23 cellular contexts compared by ENCODE assay signal in genomic region chr22:20142711-20143621, GRCh38. TPM values are rescaled to one million over a fixed set of nuclear protein-coding genes. Genes with fewer than 3 reads are reported as not detected.
DNase-seq lines count a peak whose midpoint lies in the region; ATAC-seq, FAIRE-seq and TF ChIP-seq lines count a peak whose summit lies in the region.
"Had no signal": no experiment of that assay in that cellular context is flagged by ENCODE, and none has a peak within 500 bp of the region (broad histone marks: within the 10 kb centered on the region; RNA-seq: fewer than 3 reads in every experiment).

No MANE protein-coding gene starts in this region.

- H3K9me3 ChIP-seq in endothelial cell of umbilical vein (replicated peaks; ENCODE audit: control insufficient read depth, insufficient read depth, low read length) (no peaks in the 10 kb centered on the region), osteoblast (ENCODE audit: low read depth, low read length) (no peaks in the 10 kb centered on the region), hepatocyte (ENCODE audit: low read depth) (no peaks in the 10 kb centered on the region)
- H3K9me3 ChIP-seq: BLaER1 treated with 17β-estradiol and CSF1 and Interleukin-3, amounts not matched to agents 10 nM and 100 nM had no signal

- no peak overlapping the region for H2AFZ ChIP-seq in endothelial cell of umbilical vein (ENCODE audit: low read depth, low read length)
- H2AFZ ChIP-seq in osteoblast (ENCODE audit: low read length): no peak overlapping the region
- no peak overlapping the region for H2AFZ ChIP-seq in hepatocyte

- no peak for FAIRE-seq in endothelial cell of umbilical vein (lab: Jason Lieb, UNC)
- FAIRE-seq: GM12878, GM19239, H1 had no signal

- no peaks in the 10 kb centered on the region for H3K27me3 Mint-ChIP-seq in stimulated activated naive CD8-positive, alpha-beta T cell treated with anti-CD3 and anti-CD28 coated beads, Interleukin-15, amount 100 ng/mL, for 72 hours

- H3K9me2 ChIP-seq in hepatocyte (replicated peaks; ENCODE audit: insufficient read depth): no peaks in the 10 kb centered on the region

- H3K36me3 ChIP-seq in endothelial cell of umbilical vein (ENCODE audit: control insufficient read depth in 2 of 2, extremely low read depth in 1 of 2, insufficient read depth in 2 of 2, low read length in 2 of 2) (peaks cover 3 to 18% of the 10 kb centered on the region in 2 experiments), osteoblast (ENCODE audit: insufficient read depth, low read length) (peaks cover 5% of the 10 kb centered on the region), hepatocyte (replicated peaks; ENCODE audit: insufficient read depth, low read depth) (no peaks in the 10 kb centered on the region)

- H3K4me1 ChIP-seq in endothelial cell of umbilical vein (ENCODE audit: control insufficient read depth, extremely low read depth, insufficient read depth, low read length) (no peaks in the 10 kb centered on the region), osteoblast (ENCODE audit: insufficient read depth, low read length) (peaks cover 21% of the 10 kb centered on the region), hepatocyte (ENCODE audit: insufficient read depth) (no peaks in the 10 kb centered on the region)

- POLR2A ChIA-PET in endothelial cell of umbilical vein (lab: Charles Lee): no interaction called here

- no peak overlapping the region for H3K4me3 ChIP-seq in endothelial cell of umbilical vein (replicated peaks in 1 of 3; ENCODE audit: insufficient read depth in 1 of 3, low read depth in 1 of 3, low read length in 3 of 3)
- H3K4me3 ChIP-seq in osteoblast (ENCODE audit: insufficient read depth, low read length): no peak overlapping the region
- no peak overlapping the region for H3K4me3 ChIP-seq in hepatocyte
- H3K4me3 ChIP-seq: BLaER1 treated with 17β-estradiol and CSF1 and Interleukin-3, amounts not matched to agents 10 nM and 100 nM; GM12878 had no signal

- no peak overlapping the region for H3K27ac Mint-ChIP-seq in stimulated activated naive CD8-positive, alpha-beta T cell treated with anti-CD3 and anti-CD28 coated beads, Interleukin-15, amount 100 ng/mL, for 72 hours
- H3K27ac Mint-ChIP-seq: CD8-positive, alpha-beta T cell; H9 had no signal

- no peaks in the 10 kb centered on the region for H3K9me1 ChIP-seq in endothelial cell of umbilical vein (replicated peaks; ENCODE audit: control insufficient read depth, extremely low read depth, insufficient read depth, low read length)

- dilution Hi-C loops in endothelial cell of umbilical vein (cut with MboI; ENCODE audit: extremely low pct_ligation_motif_present, low sequenced_read_pairs): no loop called here

- no peak for DNase-seq in stimulated activated naive CD8-positive, alpha-beta T cell treated with anti-CD3 and anti-CD28 coated beads, Interleukin-15, amount 100 ng/mL, for 72 hours
- no peak for DNase-seq in stimulated activated naive CD8-positive, alpha-beta T cell treated with anti-CD3 and anti-CD28 coated beads, Interleukin-15, Interleukin-2, amounts not matched to agents 100 U/mL and 50 U/mL, for 24 hours
- DNase-seq in endothelial cell of umbilical vein (ENCODE audit: low read depth, low spot score) (no peak), osteoblast (ENCODE audit: insufficient read length, low spot score, missing footprints) (no peak), hepatocyte (ENCODE audit: low spot score) (no peak)
- no peak for DNase-seq in stimulated activated naive CD4-positive, alpha-beta T cell treated with Interleukin-2 at 50 U/mL for 16 hours (lab: John Stamatoyannopoulos, UW)
- DNase-seq: 8988T; Calu3; CD8-positive, alpha-beta T cell; DMS 273 treated with DMSO at 0.1 percent for 48 hours; DMS53; DND-41; EL; H9 had no signal

- TF ChIP-seq CTCF in endothelial cell of umbilical vein (IDR thresholded peaks at IDR 0.05; ENCODE audit: extremely low read depth in 1 of 2, insufficient read depth in 1 of 2, low read depth in 1 of 2, low read length in 2 of 2) (no peak), osteoblast (IDR thresholded peaks at IDR 0.05; ENCODE audit: extremely low read depth, low read depth, low read length) (no peak), hepatocyte (IDR thresholded peaks at IDR 0.05; ENCODE audit: poor library complexity) (no peak)

- CTCF ChIA-PET in endothelial cell of umbilical vein (lab: Charles Lee): no interaction called here

- BruUV-seq in endothelial cell of umbilical vein (replicated peaks; lab: Mats Ljungman, UMichigan): TSS peak; percentile 25

- no peak overlapping the region for H3K9ac ChIP-seq in endothelial cell of umbilical vein (replicated peaks; ENCODE audit: extremely low read depth, insufficient read depth, low read length)

- peaks cover 28% of the 10 kb centered on the region for H3K4me1 Mint-ChIP-seq in stimulated activated naive CD8-positive, alpha-beta T cell treated with anti-CD3 and anti-CD28 coated beads, Interleukin-15, amount 100 ng/mL, for 72 hours
- H3K4me1 Mint-ChIP-seq: H9 had no signal

- H3K27ac ChIP-seq in endothelial cell of umbilical vein (ENCODE audit: insufficient read depth, low read depth, low read length): no peak overlapping the region
- H3K27ac ChIP-seq in osteoblast (ENCODE audit: low read depth, low read length): peak overlapping the region; percentile 76
- H3K27ac ChIP-seq in hepatocyte: no peak overlapping the region
- H3K27ac ChIP-seq: BLaER1 treated with 17β-estradiol and CSF1 and Interleukin-3, amounts not matched to agents 10 nM and 100 nM; HL-60 had no signal

- ATAC-seq in stimulated activated naive CD8-positive, alpha-beta T cell treated with anti-CD3 and anti-CD28 coated beads, Interleukin-15, amount 100 ng/mL, for 72 hours: peak; percentile 6
- no peak for ATAC-seq in stimulated activated naive CD8-positive, alpha-beta T cell treated with anti-CD3 and anti-CD28 coated beads, Interleukin-15, Interleukin-2, amounts not matched to agents 100 U/mL and 50 U/mL, for 24 hours
- ATAC-seq in GM18870 (IDR thresholded peaks at IDR 0.05; ENCODE audit: unreplicated experiment): no peak
- ATAC-seq: CD8-positive, alpha-beta T cell; GM12878 had no signal

- H3K4me2 ChIP-seq in endothelial cell of umbilical vein (ENCODE audit: insufficient read depth, low read length) (no peak overlapping the region), osteoblast (ENCODE audit: insufficient read depth, low read length) (no peak overlapping the region), hepatocyte (no peak overlapping the region)

- no peak overlapping the region for H3K4me3 Mint-ChIP-seq in stimulated activated naive CD8-positive, alpha-beta T cell treated with anti-CD3 and anti-CD28 coated beads, Interleukin-15, amount 100 ng/mL, for 72 hours
- H3K4me3 Mint-ChIP-seq: CD8-positive, alpha-beta T cell; H9 had no signal

- WGBS in hepatocyte (ENCODE audit: low lambda C conversion rate, missing lambda C conversion rate): 98% methylated on average over 47 of the region's 65 CpGs

- H3K79me2 ChIP-seq in endothelial cell of umbilical vein (ENCODE audit: control insufficient read depth, insufficient read depth, low read length): peaks cover 7% of the 10 kb centered on the region
- H3K79me2 ChIP-seq in osteoblast (ENCODE audit: insufficient read depth, low read length): peaks cover 35% of the 10 kb centered on the region
- no peaks in the 10 kb centered on the region for H3K79me2 ChIP-seq in hepatocyte

- H3K27me3 ChIP-seq in endothelial cell of umbilical vein (ENCODE audit: control insufficient read depth in 2 of 2, insufficient read depth in 2 of 2, low read length in 2 of 2) (no peaks in the 10 kb centered on the region), osteoblast (ENCODE audit: insufficient read depth, low read length) (no peaks in the 10 kb centered on the region), hepatocyte (no peaks in the 10 kb centered on the region)
- H3K27me3 ChIP-seq: BLaER1 treated with 17β-estradiol and CSF1 and Interleukin-3, amounts not matched to agents 10 nM and 100 nM had no signal

- no peak for TF ChIP-seq POLR2A in endothelial cell of umbilical vein (IDR thresholded peaks at IDR 0.05; ENCODE audit: low read depth, low read length)

- H4K20me1 ChIP-seq in endothelial cell of umbilical vein (replicated peaks; ENCODE audit: control insufficient read depth, extremely low read depth, insufficient read depth, low read length) (no peaks in the 10 kb centered on the region), osteoblast (ENCODE audit: insufficient read depth, low read length) (peaks cover 5% of the 10 kb centered on the region), hepatocyte (ENCODE audit: insufficient read depth, poor library complexity, severe bottlenecking) (no peaks in the 10 kb centered on the region)

- intact Hi-C loops in endothelial cell of umbilical vein (cut with micrococcal nuclease): no loop called here

- H3K9me3 Mint-ChIP-seq in stimulated activated naive CD8-positive, alpha-beta T cell treated with anti-CD3 and anti-CD28 coated beads, Interleukin-15, amount 100 ng/mL, for 72 hours: no peaks in the 10 kb centered on the region
- H3K9me3 Mint-ChIP-seq: CD8-positive, alpha-beta T cell; H9 had no signal

RNA-seq across cellular contexts. Expression of gene CCDC188, which starts 7.9 kb away (rescaled TPM):
- total RNA-seq in endothelial cell of umbilical vein: 9.4 and 11.6 TPM in 2 replicates
- 9.8 and 10.5 TPM in 2 replicates for polyA plus RNA-seq in endothelial cell of umbilical vein
- polyA plus RNA-seq in endothelial cell of umbilical vein (2011; cell fraction: cytosol; rRNA removed): 2.9 and 5.7 TPM in 2 replicates
- 36.3 and 42.6 TPM in 2 replicates for polyA plus RNA-seq in endothelial cell of umbilical vein (2011; cell fraction: nucleus; rRNA removed)
- polyA plus RNA-seq in endothelial cell of umbilical vein (2012): 5.0 and 8.4 TPM in 2 replicates
- polyA minus RNA-seq in endothelial cell of umbilical vein: 2.0 and 6.2 TPM in 2 replicates
- not detected for polyA minus RNA-seq in endothelial cell of umbilical vein (2011; cell fraction: cytosol; rRNA and poly(A)+ RNA removed)
- 3.1 and 4.8 TPM in 2 replicates for polyA minus RNA-seq in endothelial cell of umbilical vein (2011; cell fraction: nucleus; rRNA and poly(A)+ RNA removed)
- total RNA-seq in osteoblast: 0.36 and 0.59 TPM in 2 replicates
- total RNA-seq in hepatocyte: not detected in 2 replicates
- not detected in 2 replicates for polyA plus RNA-seq in hepatocyte
- total RNA-seq: A673; Calu3; CD8-positive, alpha-beta T cell; G401; GM12878; H1; H9 had no signal
- polyA plus RNA-seq: AG04450, GM12878, H1 had no signal

RNA-seq across cellular contexts. Expression of gene ZDHHC8, which starts 11.4 kb away (rescaled TPM):
- total RNA-seq in endothelial cell of umbilical vein (128 and 131 TPM in 2 replicates), osteoblast (9.8 and 11.8 TPM in 2 replicates), hepatocyte (4.5 and 9.6 TPM in 2 replicates)
- polyA plus RNA-seq in endothelial cell of umbilical vein (49.8 and 69.9 TPM in 2 replicates), hepatocyte (65.1 and 72.7 TPM in 2 replicates)
- polyA plus RNA-seq in endothelial cell of umbilical vein (2011; cell fraction: cytosol; rRNA removed): 28.2 and 45.1 TPM in 2 replicates
- 319 and 381 TPM in 2 replicates for polyA plus RNA-seq in endothelial cell of umbilical vein (2011; cell fraction: nucleus; rRNA removed)
- 56.8 and 68.2 TPM in 2 replicates for polyA plus RNA-seq in endothelial cell of umbilical vein (2012)
- polyA minus RNA-seq in endothelial cell of umbilical vein: 44.7 and 45.4 TPM in 2 replicates
- 9.1 TPM for polyA minus RNA-seq in endothelial cell of umbilical vein (2011; cell fraction: cytosol; rRNA and poly(A)+ RNA removed)
- polyA minus RNA-seq in endothelial cell of umbilical vein (2011; cell fraction: nucleus; rRNA and poly(A)+ RNA removed): 46.8 and 55.0 TPM in 2 replicates

RNA-seq across cellular contexts. Expression of gene TRMT2A, which starts 25.9 kb away (rescaled TPM):
- total RNA-seq in endothelial cell of umbilical vein: 50.5 and 51.2 TPM in 2 replicates
- 61.9 and 73.2 TPM in 2 replicates for polyA plus RNA-seq in endothelial cell of umbilical vein
- polyA plus RNA-seq in endothelial cell of umbilical vein (2011; cell fraction: cytosol; rRNA removed): 22.6 and 30.9 TPM in 2 replicates
- polyA plus RNA-seq in endothelial cell of umbilical vein (2011; cell fraction: nucleus; rRNA removed): 236 and 254 TPM in 2 replicates
- 26.5 and 28.9 TPM in 2 replicates for polyA plus RNA-seq in endothelial cell of umbilical vein (2012)
- 39.2 and 46.6 TPM in 2 replicates for polyA minus RNA-seq in endothelial cell of umbilical vein
- 42.8 TPM for polyA minus RNA-seq in endothelial cell of umbilical vein (2011; cell fraction: cytosol; rRNA and poly(A)+ RNA removed)
- polyA minus RNA-seq in endothelial cell of umbilical vein (2011; cell fraction: nucleus; rRNA and poly(A)+ RNA removed): 43.1 and 69.8 TPM in 2 replicates
- total RNA-seq in osteoblast: 35.9 and 43.8 TPM in 2 replicates
- total RNA-seq in hepatocyte: 34.4 and 50.2 TPM in 2 replicates
- polyA plus RNA-seq in hepatocyte: 65.1 and 78.7 TPM in 2 replicates

RNA-seq across cellular contexts. Expression of gene RANBP1, which starts 27.1 kb away (rescaled TPM):
- total RNA-seq in endothelial cell of umbilical vein: 237 and 247 TPM in 2 replicates
- 144 and 228 TPM in 2 replicates for polyA plus RNA-seq in endothelial cell of umbilical vein
- 367 and 491 TPM in 2 replicates for polyA plus RNA-seq in endothelial cell of umbilical vein (2011; cell fraction: cytosol; rRNA removed)
- 232 and 275 TPM in 2 replicates for polyA plus RNA-seq in endothelial cell of umbilical vein (2011; cell fraction: nucleus; rRNA removed)
- 152 and 208 TPM in 2 replicates for polyA plus RNA-seq in endothelial cell of umbilical vein (2012)
- polyA minus RNA-seq in endothelial cell of umbilical vein: 161 and 163 TPM in 2 replicates
- 170 TPM for polyA minus RNA-seq in endothelial cell of umbilical vein (2011; cell fraction: cytosol; rRNA and poly(A)+ RNA removed)
- polyA minus RNA-seq in endothelial cell of umbilical vein (2011; cell fraction: nucleus; rRNA and poly(A)+ RNA removed): 36.4 and 38.4 TPM in 2 replicates
- total RNA-seq in osteoblast: 78.4 and 85.8 TPM in 2 replicates
- 223 and 227 TPM in 2 replicates for total RNA-seq in hepatocyte
- 189 and 192 TPM in 2 replicates for polyA plus RNA-seq in hepatocyte

Comparison
In these comparisons a context has a peak if more than half of its experiments do, and no peak if none do; other contexts are left out.
1. RNA of gene ZDHHC8, which starts 11.4 kb away (total RNA-seq): 128 to 131 TPM in endothelial cell of umbilical vein; 9.8 to 11.8 TPM in osteoblast and 4.5 to 9.6 TPM in hepatocyte; every median in the first group is over 10 times any median in the second.